ENCODE assay signal across 1 cellular context in the genomic region with DNA sequence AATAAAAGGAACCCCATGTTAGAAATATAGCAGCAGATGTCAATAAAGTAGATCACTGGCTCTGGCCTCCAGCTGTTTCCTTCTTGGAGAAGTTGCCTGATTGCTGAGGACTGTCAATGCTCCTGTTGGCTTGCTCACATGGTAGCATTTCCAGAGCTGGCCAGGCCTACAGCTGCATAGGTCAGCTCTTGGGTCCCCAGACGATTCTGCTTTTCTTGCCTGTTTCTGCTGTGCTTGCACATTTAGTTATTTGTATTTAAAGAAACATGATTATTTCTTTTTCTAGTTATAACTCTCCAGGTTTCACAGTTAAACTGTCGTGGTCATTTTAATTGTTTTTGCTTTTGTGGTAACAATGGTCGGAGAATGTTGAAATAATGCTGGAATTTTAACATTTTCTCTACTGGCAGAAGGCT.
TF ChIP-seq lines count a peak whose summit lies in the region.

No MANE protein-coding gene starts in this region.

TF ChIP-seq in SK-N-SH, 30 proteins besides CTCF, POLR2A, EP300 and RAD21 (continued from another document):
- TF ChIP-seq TEAD4 (IDR thresholded peaks at IDR 0.05; ENCODE audit: borderline replicate concordance, insufficient read depth) (no peak), FOSL2 (IDR thresholded peaks at IDR 0.05; ENCODE audit: borderline replicate concordance, low read depth) (no peak), CHD2 (IDR thresholded peaks at IDR 0.05; ENCODE audit: low read length, partially characterized antibody) (no peak), TAF1 (IDR thresholded peaks at IDR 0.05; ENCODE audit: borderline replicate concordance, low read depth, low read length) (no peak), TCF12 (IDR thresholded peaks at IDR 0.05) (no peak), FOXM1 (IDR thresholded peaks at IDR 0.05; ENCODE audit: low read depth) (no peak), ELF1 (IDR thresholded peaks at IDR 0.05) (no peak), NRF1 (IDR thresholded peaks at IDR 0.05; ENCODE audit: low read depth, low read length) (no peak), USF1 (IDR thresholded peaks at IDR 0.05; ENCODE audit: borderline replicate concordance, low read depth) (no peak), RCOR1 (IDR thresholded peaks at IDR 0.05; ENCODE audit: low read length) (no peak)
- TF ChIP-seq, protein P1, sequence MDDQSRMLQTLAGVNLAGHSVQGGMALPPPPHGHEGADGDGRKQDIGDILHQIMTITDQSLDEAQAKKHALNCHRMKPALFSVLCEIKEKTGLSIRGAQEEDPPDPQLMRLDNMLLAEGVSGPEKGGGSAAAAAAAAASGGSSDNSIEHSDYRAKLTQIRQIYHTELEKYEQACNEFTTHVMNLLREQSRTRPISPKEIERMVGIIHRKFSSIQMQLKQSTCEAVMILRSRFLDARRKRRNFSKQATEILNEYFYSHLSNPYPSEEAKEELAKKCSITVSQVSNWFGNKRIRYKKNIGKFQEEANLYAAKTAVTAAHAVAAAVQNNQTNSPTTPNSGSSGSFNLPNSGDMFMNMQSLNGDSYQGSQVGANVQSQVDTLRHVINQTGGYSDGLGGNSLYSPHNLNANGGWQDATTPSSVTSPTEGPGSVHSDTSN (IDR thresholded peaks at IDR 0.05): no peak
- TF ChIP-seq, protein P2, sequence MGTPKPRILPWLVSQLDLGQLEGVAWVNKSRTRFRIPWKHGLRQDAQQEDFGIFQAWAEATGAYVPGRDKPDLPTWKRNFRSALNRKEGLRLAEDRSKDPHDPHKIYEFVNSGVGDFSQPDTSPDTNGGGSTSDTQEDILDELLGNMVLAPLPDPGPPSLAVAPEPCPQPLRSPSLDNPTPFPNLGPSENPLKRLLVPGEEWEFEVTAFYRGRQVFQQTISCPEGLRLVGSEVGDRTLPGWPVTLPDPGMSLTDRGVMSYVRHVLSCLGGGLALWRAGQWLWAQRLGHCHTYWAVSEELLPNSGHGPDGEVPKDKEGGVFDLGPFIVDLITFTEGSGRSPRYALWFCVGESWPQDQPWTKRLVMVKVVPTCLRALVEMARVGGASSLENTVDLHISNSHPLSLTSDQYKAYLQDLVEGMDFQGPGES (IDR thresholded peaks at IDR 0.05; ENCODE audit: low read depth, low read length): no peak
- TF ChIP-seq, protein P3, sequence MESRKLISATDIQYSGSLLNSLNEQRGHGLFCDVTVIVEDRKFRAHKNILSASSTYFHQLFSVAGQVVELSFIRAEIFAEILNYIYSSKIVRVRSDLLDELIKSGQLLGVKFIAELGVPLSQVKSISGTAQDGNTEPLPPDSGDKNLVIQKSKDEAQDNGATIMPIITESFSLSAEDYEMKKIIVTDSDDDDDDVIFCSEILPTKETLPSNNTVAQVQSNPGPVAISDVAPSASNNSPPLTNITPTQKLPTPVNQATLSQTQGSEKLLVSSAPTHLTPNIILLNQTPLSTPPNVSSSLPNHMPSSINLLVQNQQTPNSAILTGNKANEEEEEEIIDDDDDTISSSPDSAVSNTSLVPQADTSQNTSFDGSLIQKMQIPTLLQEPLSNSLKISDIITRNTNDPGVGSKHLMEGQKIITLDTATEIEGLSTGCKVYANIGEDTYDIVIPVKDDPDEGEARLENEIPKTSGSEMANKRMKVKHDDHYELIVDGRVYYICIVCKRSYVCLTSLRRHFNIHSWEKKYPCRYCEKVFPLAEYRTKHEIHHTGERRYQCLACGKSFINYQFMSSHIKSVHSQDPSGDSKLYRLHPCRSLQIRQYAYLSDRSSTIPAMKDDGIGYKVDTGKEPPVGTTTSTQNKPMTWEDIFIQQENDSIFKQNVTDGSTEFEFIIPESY (IDR thresholded peaks at IDR 0.05; ENCODE audit: borderline replicate concordance, low read depth): no peak
